ENCODE assay signal across 1 cellular context in the genomic region with DNA sequence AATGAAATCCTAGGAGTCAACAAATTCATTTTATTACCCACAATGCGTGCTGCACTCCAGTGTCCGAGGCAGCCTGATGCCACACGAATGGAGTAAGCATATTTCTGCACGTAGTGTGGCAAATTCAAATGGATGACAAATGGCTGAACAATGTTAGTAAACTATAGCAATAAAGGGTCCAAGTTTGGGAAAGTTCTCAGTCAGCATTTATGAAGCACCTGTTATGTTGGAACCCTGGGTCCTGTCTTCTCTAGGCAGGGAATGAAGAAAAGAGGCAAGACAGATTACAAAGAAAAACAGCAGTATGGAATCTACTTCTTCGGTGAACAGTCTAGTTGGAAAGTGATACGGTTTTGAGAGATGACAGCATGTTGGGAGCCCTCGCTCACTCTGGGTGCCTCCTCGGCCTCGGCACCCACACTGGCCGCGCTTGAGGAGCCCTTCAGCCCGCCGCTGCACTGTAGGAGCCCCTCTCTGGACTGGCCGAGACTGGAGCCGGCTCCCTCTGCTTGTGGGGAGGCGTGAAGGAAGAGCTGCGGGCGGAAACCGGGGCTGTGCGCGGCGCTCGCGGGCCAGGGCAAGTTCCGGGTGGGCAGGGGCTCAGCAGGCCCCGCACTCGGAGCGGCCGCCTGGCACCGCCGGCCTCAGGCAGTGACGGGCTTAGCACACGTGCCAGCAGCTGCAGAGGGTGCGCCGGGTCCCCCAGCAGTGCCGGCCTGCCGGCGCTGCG.
TF ChIP-seq lines count a peak whose summit lies in the region.

No MANE protein-coding gene starts in this region.

TF ChIP-seq in K562, 482 proteins besides CTCF, POLR2A, EP300 and RAD21 (continues in another document):
- TF ChIP-seq MAFK (IDR thresholded peaks at IDR 0.05; ENCODE audit: low read length) (peak; percentile 43; the same call in 1 of the 2 replicates), RBM15 (IDR thresholded peaks at IDR 0.05; ENCODE audit: insufficient read depth, low read length) (no peak), ZEB2 (IDR thresholded peaks at IDR 0.05) (no peak), CHD1 (IDR thresholded peaks at IDR 0.05; ENCODE audit: low read length) (no peak), CBX5 (IDR thresholded peaks at IDR 0.05; ENCODE audit: borderline replicate concordance, low read depth) (0 out of 2 replicates have a peak, but pooled peaks have one; percentile 20), C11orf30 (IDR thresholded peaks at IDR 0.05; ENCODE audit: low read depth) (peak; percentile 52; the same call in 1 of the 2 replicates), TARDBP (IDR thresholded peaks at IDR 0.05) (no peak), ATF7 (IDR thresholded peaks at IDR 0.05) (no peak), ZNF212 (CRISPR knock-in tag; IDR thresholded peaks at IDR 0.05) (no peak), HDAC6 (IDR thresholded peaks at IDR 0.05; ENCODE audit: low read depth, low read length) (no peak), ZNF644 (tag; IDR thresholded peaks at IDR 0.05; ENCODE audit: low read depth) (no peak), U2AF1 (optimal IDR thresholded peaks at IDR 0.05; ENCODE audit: low read depth, low read length) (no peak), POLR3G (IDR thresholded peaks at IDR 0.05; ENCODE audit: extremely low read depth, insufficient read length, insufficient replicate concordance) (no peak), CTBP1 (IDR thresholded peaks at IDR 0.05; ENCODE audit: borderline replicate concordance) (no peak), GTF2E2 (tag; IDR thresholded peaks at IDR 0.05) (no peak), SNRNP70 (optimal IDR thresholded peaks at IDR 0.05; ENCODE audit: low read depth, low read length) (no peak), TCF7L2 (IDR thresholded peaks at IDR 0.05; ENCODE audit: low read depth, low read length) (no peak), ZFP1 (CRISPR knock-in tag; IDR thresholded peaks at IDR 0.05) (no peak), RHOXF2B (CRISPR knock-in tag; conservative IDR thresholded peaks at IDR 0.05) (no peak), FIP1L1 (IDR thresholded peaks at IDR 0.05; ENCODE audit: low read depth, low read length, poor library complexity, severe bottlenecking) (no peak), GATAD2A (IDR thresholded peaks at IDR 0.05) (no peak), NFIC (IDR thresholded peaks at IDR 0.05) (no peak), LEF1 (IDR thresholded peaks at IDR 0.05) (no peak), SOX6 (IDR thresholded peaks at IDR 0.05) (no peak), MIER1 (IDR thresholded peaks at IDR 0.05; ENCODE audit: low read depth) (no peak), ZBTB1 (CRISPR knock-in tag; IDR thresholded peaks at IDR 0.05; ENCODE audit: borderline replicate concordance, low read depth) (no peak), SMARCC2 (IDR thresholded peaks at IDR 0.05; ENCODE audit: low read depth) (no peak), FOS (IDR thresholded peaks at IDR 0.05; ENCODE audit: extremely low read depth, insufficient read length) (no peak)
- TF ChIP-seq, protein P1, sequence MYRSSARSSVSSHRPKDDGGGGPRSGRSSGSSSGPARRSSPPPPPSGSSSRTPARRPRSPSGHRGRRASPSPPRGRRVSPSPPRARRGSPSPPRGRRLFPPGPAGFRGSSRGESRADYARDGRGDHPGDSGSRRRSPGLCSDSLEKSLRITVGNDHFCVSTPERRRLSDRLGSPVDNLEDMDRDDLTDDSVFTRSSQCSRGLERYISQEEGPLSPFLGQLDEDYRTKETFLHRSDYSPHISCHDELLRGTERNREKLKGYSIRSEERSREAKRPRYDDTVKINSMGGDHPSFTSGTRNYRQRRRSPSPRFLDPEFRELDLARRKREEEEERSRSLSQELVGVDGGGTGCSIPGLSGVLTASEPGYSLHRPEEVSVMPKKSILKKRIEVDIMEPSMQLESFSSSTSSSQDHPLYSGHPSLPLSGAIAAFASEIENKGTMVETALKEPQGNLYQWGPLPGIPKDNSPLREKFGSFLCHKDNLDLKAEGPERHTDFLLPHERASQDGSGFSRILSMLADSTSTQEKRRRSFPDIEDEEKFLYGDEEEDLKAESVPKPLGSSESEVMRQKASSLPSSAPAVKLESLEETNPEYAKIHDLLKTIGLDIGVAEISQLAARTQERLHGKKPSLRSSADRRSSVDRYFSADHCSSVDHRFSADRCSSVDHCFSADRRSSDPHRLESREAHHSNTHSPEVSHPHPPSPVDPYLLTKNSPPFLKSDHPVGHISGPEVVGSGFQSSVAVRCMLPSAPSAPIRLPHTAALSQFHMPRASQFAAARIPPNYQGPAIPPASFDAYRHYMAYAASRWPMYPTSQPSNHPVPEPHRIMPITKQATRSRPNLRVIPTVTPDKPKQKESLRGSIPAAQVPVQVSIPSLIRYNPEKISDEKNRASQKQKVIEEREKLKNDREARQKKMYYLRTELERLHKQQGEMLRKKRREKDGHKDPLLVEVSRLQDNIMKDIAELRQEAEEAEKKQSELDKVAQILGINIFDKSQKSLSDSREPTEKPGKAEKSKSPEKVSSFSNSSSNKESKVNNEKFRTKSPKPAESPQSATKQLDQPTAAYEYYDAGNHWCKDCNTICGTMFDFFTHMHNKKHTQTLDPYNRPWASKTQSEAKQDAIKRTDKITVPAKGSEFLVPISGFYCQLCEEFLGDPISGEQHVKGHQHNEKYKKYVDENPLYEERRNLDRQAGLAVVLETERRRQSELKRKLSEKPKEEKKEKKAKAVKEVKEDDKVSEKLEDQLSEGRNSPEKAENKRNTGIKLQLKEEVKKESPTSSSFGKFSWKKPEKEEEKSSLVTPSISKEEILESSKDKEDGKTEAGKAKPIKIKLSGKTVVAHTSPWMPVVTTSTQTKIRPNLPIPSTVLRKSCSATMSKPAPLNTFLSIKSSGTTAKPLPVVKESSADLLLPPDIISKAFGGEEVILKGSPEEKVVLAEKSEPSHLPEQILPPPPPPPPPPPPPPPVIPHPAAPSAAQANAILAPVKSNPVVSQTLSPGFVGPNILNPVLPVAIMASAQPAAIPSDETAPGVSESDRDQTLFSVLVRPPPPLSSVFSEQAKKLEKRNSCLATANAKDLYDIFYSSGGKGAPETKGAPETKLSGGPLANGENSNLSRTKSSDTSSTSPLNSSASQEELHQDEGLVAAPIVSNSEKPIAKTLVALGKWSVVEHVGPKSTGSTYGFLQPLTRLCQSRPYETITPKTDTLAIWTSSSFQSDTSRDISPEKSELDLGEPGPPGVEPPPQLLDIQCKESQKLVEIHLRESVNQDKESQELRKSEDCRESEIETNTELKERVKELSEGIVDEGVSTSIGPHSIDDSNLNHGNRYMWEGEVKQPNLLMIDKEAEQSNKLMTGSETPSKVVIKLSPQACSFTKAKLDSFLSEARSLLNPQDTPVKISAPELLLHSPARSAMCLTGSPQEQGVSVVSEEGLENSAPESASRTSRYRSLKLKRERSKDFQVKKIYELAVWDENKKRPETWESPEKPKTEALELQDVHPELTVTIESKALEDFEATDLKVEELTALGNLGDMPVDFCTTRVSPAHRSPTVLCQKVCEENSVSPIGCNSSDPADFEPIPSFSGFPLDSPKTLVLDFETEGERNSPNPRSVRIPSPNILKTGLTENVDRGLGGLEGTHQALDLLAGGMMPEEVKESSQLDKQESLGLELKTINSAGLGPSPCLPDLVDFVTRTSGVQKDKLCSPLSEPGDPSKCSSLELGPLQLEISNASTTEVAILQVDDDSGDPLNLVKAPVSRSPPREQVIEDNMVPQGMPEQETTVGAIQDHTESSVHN (IDR thresholded peaks at IDR 0.05; ENCODE audit: borderline replicate concordance in 1 of 2, low read depth in 1 of 2), result no peak
- TF ChIP-seq, protein P2, sequence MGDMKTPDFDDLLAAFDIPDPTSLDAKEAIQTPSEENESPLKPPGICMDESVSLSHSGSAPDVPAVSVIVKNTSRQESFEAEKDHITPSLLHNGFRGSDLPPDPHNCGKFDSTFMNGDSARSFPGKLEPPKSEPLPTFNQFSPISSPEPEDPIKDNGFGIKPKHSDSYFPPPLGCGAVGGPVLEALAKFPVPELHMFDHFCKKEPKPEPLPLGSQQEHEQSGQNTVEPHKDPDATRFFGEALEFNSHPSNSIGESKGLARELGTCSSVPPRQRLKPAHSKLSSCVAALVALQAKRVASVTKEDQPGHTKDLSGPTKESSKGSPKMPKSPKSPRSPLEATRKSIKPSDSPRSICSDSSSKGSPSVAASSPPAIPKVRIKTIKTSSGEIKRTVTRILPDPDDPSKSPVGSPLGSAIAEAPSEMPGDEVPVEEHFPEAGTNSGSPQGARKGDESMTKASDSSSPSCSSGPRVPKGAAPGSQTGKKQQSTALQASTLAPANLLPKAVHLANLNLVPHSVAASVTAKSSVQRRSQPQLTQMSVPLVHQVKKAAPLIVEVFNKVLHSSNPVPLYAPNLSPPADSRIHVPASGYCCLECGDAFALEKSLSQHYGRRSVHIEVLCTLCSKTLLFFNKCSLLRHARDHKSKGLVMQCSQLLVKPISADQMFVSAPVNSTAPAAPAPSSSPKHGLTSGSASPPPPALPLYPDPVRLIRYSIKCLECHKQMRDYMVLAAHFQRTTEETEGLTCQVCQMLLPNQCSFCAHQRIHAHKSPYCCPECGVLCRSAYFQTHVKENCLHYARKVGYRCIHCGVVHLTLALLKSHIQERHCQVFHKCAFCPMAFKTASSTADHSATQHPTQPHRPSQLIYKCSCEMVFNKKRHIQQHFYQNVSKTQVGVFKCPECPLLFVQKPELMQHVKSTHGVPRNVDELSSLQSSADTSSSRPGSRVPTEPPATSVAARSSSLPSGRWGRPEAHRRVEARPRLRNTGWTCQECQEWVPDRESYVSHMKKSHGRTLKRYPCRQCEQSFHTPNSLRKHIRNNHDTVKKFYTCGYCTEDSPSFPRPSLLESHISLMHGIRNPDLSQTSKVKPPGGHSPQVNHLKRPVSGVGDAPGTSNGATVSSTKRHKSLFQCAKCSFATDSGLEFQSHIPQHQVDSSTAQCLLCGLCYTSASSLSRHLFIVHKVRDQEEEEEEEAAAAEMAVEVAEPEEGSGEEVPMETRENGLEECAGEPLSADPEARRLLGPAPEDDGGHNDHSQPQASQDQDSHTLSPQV (IDR thresholded peaks at IDR 0.05), result no peak
- TF ChIP-seq, protein P3, sequence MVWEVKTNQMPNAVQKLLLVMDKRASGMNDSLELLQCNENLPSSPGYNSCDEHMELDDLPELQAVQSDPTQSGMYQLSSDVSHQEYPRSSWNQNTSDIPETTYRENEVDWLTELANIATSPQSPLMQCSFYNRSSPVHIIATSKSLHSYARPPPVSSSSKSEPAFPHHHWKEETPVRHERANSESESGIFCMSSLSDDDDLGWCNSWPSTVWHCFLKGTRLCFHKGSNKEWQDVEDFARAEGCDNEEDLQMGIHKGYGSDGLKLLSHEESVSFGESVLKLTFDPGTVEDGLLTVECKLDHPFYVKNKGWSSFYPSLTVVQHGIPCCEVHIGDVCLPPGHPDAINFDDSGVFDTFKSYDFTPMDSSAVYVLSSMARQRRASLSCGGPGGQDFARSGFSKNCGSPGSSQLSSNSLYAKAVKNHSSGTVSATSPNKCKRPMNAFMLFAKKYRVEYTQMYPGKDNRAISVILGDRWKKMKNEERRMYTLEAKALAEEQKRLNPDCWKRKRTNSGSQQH (CRISPR knock-in tag; IDR thresholded peaks at IDR 0.05), result no peak
- TF ChIP-seq, protein P4, sequence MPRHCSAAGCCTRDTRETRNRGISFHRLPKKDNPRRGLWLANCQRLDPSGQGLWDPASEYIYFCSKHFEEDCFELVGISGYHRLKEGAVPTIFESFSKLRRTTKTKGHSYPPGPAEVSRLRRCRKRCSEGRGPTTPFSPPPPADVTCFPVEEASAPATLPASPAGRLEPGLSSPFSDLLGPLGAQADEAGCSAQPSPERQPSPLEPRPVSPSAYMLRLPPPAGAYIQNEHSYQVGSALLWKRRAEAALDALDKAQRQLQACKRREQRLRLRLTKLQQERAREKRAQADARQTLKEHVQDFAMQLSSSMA (CRISPR knock-in tag; IDR thresholded peaks at IDR 0.05), result no peak
- TF ChIP-seq, protein P5, sequence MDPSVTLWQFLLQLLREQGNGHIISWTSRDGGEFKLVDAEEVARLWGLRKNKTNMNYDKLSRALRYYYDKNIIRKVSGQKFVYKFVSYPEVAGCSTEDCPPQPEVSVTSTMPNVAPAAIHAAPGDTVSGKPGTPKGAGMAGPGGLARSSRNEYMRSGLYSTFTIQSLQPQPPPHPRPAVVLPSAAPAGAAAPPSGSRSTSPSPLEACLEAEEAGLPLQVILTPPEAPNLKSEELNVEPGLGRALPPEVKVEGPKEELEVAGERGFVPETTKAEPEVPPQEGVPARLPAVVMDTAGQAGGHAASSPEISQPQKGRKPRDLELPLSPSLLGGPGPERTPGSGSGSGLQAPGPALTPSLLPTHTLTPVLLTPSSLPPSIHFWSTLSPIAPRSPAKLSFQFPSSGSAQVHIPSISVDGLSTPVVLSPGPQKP (CRISPR knock-in tag; IDR thresholded peaks at IDR 0.05), result no peak
- TF ChIP-seq, protein P6, sequence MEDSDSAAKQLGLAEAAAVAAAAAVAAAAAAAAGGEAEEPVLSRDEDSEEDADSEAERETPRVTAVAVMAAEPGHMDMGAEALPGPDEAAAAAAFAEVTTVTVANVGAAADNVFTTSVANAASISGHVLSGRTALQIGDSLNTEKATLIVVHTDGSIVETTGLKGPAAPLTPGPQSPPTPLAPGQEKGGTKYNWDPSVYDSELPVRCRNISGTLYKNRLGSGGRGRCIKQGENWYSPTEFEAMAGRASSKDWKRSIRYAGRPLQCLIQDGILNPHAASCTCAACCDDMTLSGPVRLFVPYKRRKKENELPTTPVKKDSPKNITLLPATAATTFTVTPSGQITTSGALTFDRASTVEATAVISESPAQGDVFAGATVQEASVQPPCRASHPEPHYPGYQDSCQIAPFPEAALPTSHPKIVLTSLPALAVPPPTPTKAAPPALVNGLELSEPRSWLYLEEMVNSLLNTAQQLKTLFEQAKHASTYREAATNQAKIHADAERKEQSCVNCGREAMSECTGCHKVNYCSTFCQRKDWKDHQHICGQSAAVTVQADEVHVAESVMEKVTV (CRISPR knock-in tag; IDR thresholded peaks at IDR 0.05), result no peak
- TF ChIP-seq, protein P7, sequence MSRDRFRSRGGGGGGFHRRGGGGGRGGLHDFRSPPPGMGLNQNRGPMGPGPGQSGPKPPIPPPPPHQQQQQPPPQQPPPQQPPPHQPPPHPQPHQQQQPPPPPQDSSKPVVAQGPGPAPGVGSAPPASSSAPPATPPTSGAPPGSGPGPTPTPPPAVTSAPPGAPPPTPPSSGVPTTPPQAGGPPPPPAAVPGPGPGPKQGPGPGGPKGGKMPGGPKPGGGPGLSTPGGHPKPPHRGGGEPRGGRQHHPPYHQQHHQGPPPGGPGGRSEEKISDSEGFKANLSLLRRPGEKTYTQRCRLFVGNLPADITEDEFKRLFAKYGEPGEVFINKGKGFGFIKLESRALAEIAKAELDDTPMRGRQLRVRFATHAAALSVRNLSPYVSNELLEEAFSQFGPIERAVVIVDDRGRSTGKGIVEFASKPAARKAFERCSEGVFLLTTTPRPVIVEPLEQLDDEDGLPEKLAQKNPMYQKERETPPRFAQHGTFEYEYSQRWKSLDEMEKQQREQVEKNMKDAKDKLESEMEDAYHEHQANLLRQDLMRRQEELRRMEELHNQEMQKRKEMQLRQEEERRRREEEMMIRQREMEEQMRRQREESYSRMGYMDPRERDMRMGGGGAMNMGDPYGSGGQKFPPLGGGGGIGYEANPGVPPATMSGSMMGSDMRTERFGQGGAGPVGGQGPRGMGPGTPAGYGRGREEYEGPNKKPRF (IDR thresholded peaks at IDR 0.05; ENCODE audit: low read depth, low read length), result no peak
- TF ChIP-seq, protein P8, sequence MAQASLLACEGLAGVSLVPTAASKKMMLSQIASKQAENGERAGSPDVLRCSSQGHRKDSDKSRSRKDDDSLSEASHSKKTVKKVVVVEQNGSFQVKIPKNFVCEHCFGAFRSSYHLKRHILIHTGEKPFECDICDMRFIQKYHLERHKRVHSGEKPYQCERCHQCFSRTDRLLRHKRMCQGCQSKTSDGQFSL (CRISPR knock-in tag; IDR thresholded peaks at IDR 0.05), result no peak
- TF ChIP-seq, protein P8 (tag; IDR thresholded peaks at IDR 0.05), result no peak
